21 cellular contexts compared by ENCODE assay signal in the genomic region with DNA sequence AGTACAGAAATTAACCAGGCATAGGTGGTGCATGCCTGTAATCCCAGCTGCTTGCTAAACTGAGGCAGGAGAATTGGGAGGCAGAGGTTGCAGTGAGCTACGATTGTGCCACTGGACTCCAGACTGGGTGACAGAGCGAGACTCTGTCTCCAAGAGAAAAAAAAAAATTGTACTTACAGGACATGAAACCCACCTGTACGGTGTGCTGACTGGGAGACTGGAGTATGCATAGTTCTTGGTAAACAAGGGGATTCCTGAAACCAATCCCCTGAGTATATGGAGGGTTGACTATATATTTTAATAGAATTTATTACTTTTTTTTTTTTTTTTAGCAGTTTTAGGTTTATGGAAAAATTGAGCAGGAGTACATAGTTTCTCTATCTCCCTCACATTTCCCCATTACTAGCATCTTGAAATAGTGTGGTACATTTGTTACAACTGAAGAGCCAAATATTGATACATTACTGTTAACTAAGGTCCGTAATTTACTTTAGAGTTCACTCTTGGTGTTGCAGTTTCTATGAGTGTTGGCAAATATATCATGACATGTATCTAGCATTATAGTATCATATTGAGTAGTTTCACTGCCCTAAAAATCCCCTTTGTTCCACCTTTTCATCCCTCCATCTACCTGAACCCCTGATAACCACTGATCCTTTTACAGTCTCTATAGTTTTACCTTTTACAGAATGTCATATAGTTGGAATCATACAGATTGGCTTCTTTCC. TPM values are rescaled to one million over a fixed set of nuclear protein-coding genes. Genes with fewer than 3 reads are reported as not detected.
DNase-seq lines count a peak whose midpoint lies in the region; ATAC-seq and TF ChIP-seq lines count a peak whose summit lies in the region.
"Had no signal": no experiment of that assay in that cellular context is flagged by ENCODE, and none has a peak within 500 bp of the region (broad histone marks: within the 10 kb centered on the region; RNA-seq: fewer than 3 reads in every experiment).

No MANE protein-coding gene starts in this region.

- no peaks in the 10 kb centered on the region for H3K9me3 Mint-ChIP-seq in activated CD4-positive, alpha-beta T cell treated with anti-CD3 and anti-CD28 coated beads for 36 hours (ENCODE audit: low read depth)
- H3K9me3 Mint-ChIP-seq in activated CD4-positive, alpha-beta T cell treated with anti-CD3 and anti-CD28 coated beads, Interleukin-2, amount 10 ng/mL, durations not matched to agents 24 days and 14 days, result no peaks in the 10 kb centered on the region
- no peaks in the 10 kb centered on the region for H3K9me3 Mint-ChIP-seq in CD4-positive, CD25-positive, alpha-beta regulatory T cell
- no peaks in the 10 kb centered on the region for H3K9me3 Mint-ChIP-seq in activated naive CD8-positive, alpha-beta T cell (ENCODE audit: low read depth)
- H3K9me3 Mint-ChIP-seq in osteocyte (ENCODE audit: unreplicated experiment), result no peaks in the 10 kb centered on the region
- H3K9me3 Mint-ChIP-seq: GM23338 had no signal

- H3K27me3 Mint-ChIP-seq in activated CD4-positive, alpha-beta T cell treated with anti-CD3 and anti-CD28 coated beads for 36 hours, result no peaks in the 10 kb centered on the region
- H3K27me3 Mint-ChIP-seq in activated CD4-positive, alpha-beta T cell treated with anti-CD3 and anti-CD28 coated beads, Interleukin-2, amount 10 ng/mL, durations not matched to agents 24 days and 14 days, result no peaks in the 10 kb centered on the region
- H3K27me3 Mint-ChIP-seq in CD4-positive, CD25-positive, alpha-beta regulatory T cell, result no peaks in the 10 kb centered on the region
- no peaks in the 10 kb centered on the region for H3K27me3 Mint-ChIP-seq in activated naive CD8-positive, alpha-beta T cell
- no peaks in the 10 kb centered on the region for H3K27me3 Mint-ChIP-seq in osteocyte (ENCODE audit: unreplicated experiment)

- intact Hi-C loops in activated CD4-positive, alpha-beta T cell treated with anti-CD3 and anti-CD28 coated beads for 36 hours (cut with DNase I, micrococcal nuclease), result loop anchor here in 1 of 2 experiments (2.0 kb wide), 1 partner anchor 18 kb away; no protein-coding TSS in a partner anchor
- intact Hi-C loops in activated CD4-positive, alpha-beta T cell treated with anti-CD3 and anti-CD28 coated beads, Interleukin-2, amount 10 ng/mL, durations not matched to agents 24 days and 14 days (cut with micrococcal nuclease), result loop anchor here (1.0 kb wide), 1 partner anchor 17 kb away; no protein-coding TSS in a partner anchor

- H3K4me3 Mint-ChIP-seq in activated CD4-positive, alpha-beta T cell treated with anti-CD3 and anti-CD28 coated beads for 36 hours, result no peak overlapping the region
- H3K4me3 Mint-ChIP-seq in activated CD4-positive, alpha-beta T cell treated with anti-CD3 and anti-CD28 coated beads, Interleukin-2, amount 10 ng/mL, durations not matched to agents 24 days and 14 days, result no peak overlapping the region
- H3K4me3 Mint-ChIP-seq in CD4-positive, CD25-positive, alpha-beta regulatory T cell, result peak overlapping the region in 1 of 4 donors; percentile 6
- peak overlapping the region; percentile 27 for H3K4me3 Mint-ChIP-seq in activated naive CD8-positive, alpha-beta T cell
- no peak overlapping the region for H3K4me3 Mint-ChIP-seq in osteocyte (ENCODE audit: unreplicated experiment)
- H3K4me3 Mint-ChIP-seq: GM23338 had no signal

- H3K9me3 ChIP-seq in CD4-positive, CD25-positive, alpha-beta regulatory T cell (ENCODE audit: control insufficient read depth in 2 of 2, low read length in 2 of 2), result no peaks in the 10 kb centered on the region
- H3K9me3 ChIP-seq: Caco-2, Peyer's patch had no signal

- peaks cover 69% of the 10 kb centered on the region for H3K4me1 Mint-ChIP-seq in activated CD4-positive, alpha-beta T cell treated with anti-CD3 and anti-CD28 coated beads for 36 hours
- peaks cover 32% of the 10 kb centered on the region for H3K4me1 Mint-ChIP-seq in activated CD4-positive, alpha-beta T cell treated with anti-CD3 and anti-CD28 coated beads, Interleukin-2, amount 10 ng/mL, durations not matched to agents 24 days and 14 days
- peaks cover 33 to 77% (median 45%) of the 10 kb centered on the region in 4 donors for H3K4me1 Mint-ChIP-seq in CD4-positive, CD25-positive, alpha-beta regulatory T cell
- peaks cover 67% of the 10 kb centered on the region for H3K4me1 Mint-ChIP-seq in activated naive CD8-positive, alpha-beta T cell (ENCODE audit: low read depth)
- peaks cover 24% of the 10 kb centered on the region for H3K4me1 Mint-ChIP-seq in osteocyte (ENCODE audit: unreplicated experiment)

- no peaks in the 10 kb centered on the region for H3K36me3 ChIP-seq in CD4-positive, CD25-positive, alpha-beta regulatory T cell (ENCODE audit: control insufficient read depth, insufficient read depth, low read length)
- H3K36me3 ChIP-seq: Peyer's patch had no signal

- no peak overlapping the region for H3K27ac ChIP-seq in CD4-positive, CD25-positive, alpha-beta regulatory T cell (ENCODE audit: insufficient read depth, low read length, poor library complexity, severe bottlenecking)
- H3K27ac ChIP-seq: C4-2B, HL-60, Peyer's patch had no signal

- DNase-seq in activated CD4-positive, alpha-beta T cell treated with anti-CD3 and anti-CD28 coated beads for 36 hours, result no peak
- no peak for DNase-seq in activated CD4-positive, alpha-beta T cell treated with anti-CD3 and anti-CD28 coated beads, Interleukin-2, amount 10 ng/mL, durations not matched to agents 24 days and 14 days
- DNase-seq in CD4-positive, CD25-positive, alpha-beta regulatory T cell, result no peak
- DNase-seq in osteocyte (ENCODE audit: extremely low spot score, unreplicated experiment), result no peak
- no peak for DNase-seq in A172 (ENCODE audit: low spot score)
- DNase-seq in NCI-H146 treated with DMSO at 0.1 percent for 48 hours (lab: John Stamatoyannopoulos, UW; ENCODE audit: unreplicated experiment), result no peak
- DNase-seq: 8988T, Caco-2, DMS53, KBM-7, NCI-H1092, NCI-H1694 treated with DMSO at 0.1 percent for 48 hours, NCI-H446 treated with DMSO at 0.1 percent for 48 hours, NCI-H748 treated with DMSO at 0.1 percent for 48 hours, Peyer's patch, Right ventricle myocardium superior had no signal

- POLR2A ChIA-PET in activated CD4-positive, alpha-beta T cell treated with anti-CD3 and anti-CD28 coated beads for 36 hours (lab: Charles Lee), result interaction anchor here (0.6 to 1.0 kb wide), 3 partner anchors 10 to 14 kb away, joined by 3 to 5 read pairs (median 4); no protein-coding TSS in a partner anchor

- CTCF ChIA-PET in activated CD4-positive, alpha-beta T cell treated with anti-CD3 and anti-CD28 coated beads for 36 hours (lab: Charles Lee), result interaction anchor here (0.9 to 1.4 kb wide), 4 partner anchors 11 to 183 kb away, joined by 3 to 4 read pairs (median 3); partner anchors contain the start of gene CNEP1R1

- no peak overlapping the region for H3K4me3 ChIP-seq in CD4-positive, CD25-positive, alpha-beta regulatory T cell (ENCODE audit: low read depth, low read length)
- H3K4me3 ChIP-seq: GM23338, Peyer's patch had no signal

- peaks cover 10% of the 10 kb centered on the region for H3K4me1 ChIP-seq in CD4-positive, CD25-positive, alpha-beta regulatory T cell (ENCODE audit: control insufficient read depth, insufficient read depth, low read length, poor library complexity, severe bottlenecking)
- H3K4me1 ChIP-seq: Caco-2 had no signal

- no peaks in the 10 kb centered on the region for H3K27me3 ChIP-seq in CD4-positive, CD25-positive, alpha-beta regulatory T cell (ENCODE audit: control insufficient read depth, insufficient read depth, low read length)
- H3K27me3 ChIP-seq: Peyer's patch had no signal

- ATAC-seq in activated CD4-positive, alpha-beta T cell treated with anti-CD3 and anti-CD28 coated beads for 36 hours, result peak; percentile 75
- no peak for ATAC-seq in CD4-positive, CD25-positive, alpha-beta regulatory T cell (ENCODE audit: low read depth in 2 of 2)
- no peak for ATAC-seq in HG02610 (IDR thresholded peaks at IDR 0.05; ENCODE audit: unreplicated experiment)
- ATAC-seq: GM23338 had no signal

- TF ChIP-seq CTCF in osteocyte (IDR thresholded peaks at IDR 0.05), result no peak

- peaks cover 10% of the 10 kb centered on the region for H3K36me3 Mint-ChIP-seq in activated CD4-positive, alpha-beta T cell treated with anti-CD3 and anti-CD28 coated beads for 36 hours (ENCODE audit: low read depth)
- H3K36me3 Mint-ChIP-seq in activated CD4-positive, alpha-beta T cell treated with anti-CD3 and anti-CD28 coated beads, Interleukin-2, amount 10 ng/mL, durations not matched to agents 24 days and 14 days (ENCODE audit: low read depth), result peaks cover 16% of the 10 kb centered on the region
- H3K36me3 Mint-ChIP-seq in CD4-positive, CD25-positive, alpha-beta regulatory T cell, result peaks cover 25% of the 10 kb centered on the region
- peaks cover 8% of the 10 kb centered on the region for H3K36me3 Mint-ChIP-seq in activated naive CD8-positive, alpha-beta T cell
- H3K36me3 Mint-ChIP-seq in osteocyte (ENCODE audit: unreplicated experiment), result peaks cover 4% of the 10 kb centered on the region

- H3K27ac Mint-ChIP-seq in activated CD4-positive, alpha-beta T cell treated with anti-CD3 and anti-CD28 coated beads for 36 hours, result peak overlapping the region; percentile 44
- H3K27ac Mint-ChIP-seq in activated CD4-positive, alpha-beta T cell treated with anti-CD3 and anti-CD28 coated beads, Interleukin-2, amount 10 ng/mL, durations not matched to agents 24 days and 14 days, result no peak overlapping the region
- H3K27ac Mint-ChIP-seq in CD4-positive, CD25-positive, alpha-beta regulatory T cell, result peak overlapping the region in 2 of 3 donors; percentile 15 to 72
- peak overlapping the region; percentile 41 for H3K27ac Mint-ChIP-seq in activated naive CD8-positive, alpha-beta T cell
- H3K27ac Mint-ChIP-seq in osteocyte (ENCODE audit: unreplicated experiment), result peak overlapping the region; percentile 31
- H3K27ac Mint-ChIP-seq: GM23338 had no signal

RNA-seq across cellular contexts. Expression of gene TENT4B, which starts 19.3 kb away (rescaled TPM):
- 10 to 100 TPM; 19.3 to 22.4 TPM for total RNA-seq in activated CD4-positive, alpha-beta T cell treated with anti-CD3 and anti-CD28 coated beads for 36 hours
- total RNA-seq in activated CD4-positive, alpha-beta T cell treated with anti-CD3 and anti-CD28 coated beads, Interleukin-2, amount 10 ng/mL, durations not matched to agents 24 days and 14 days, result 16.6 and 18.5 TPM in 2 replicates
- 19.7 TPM for total RNA-seq in CD4-positive, CD25-positive, alpha-beta regulatory T cell
- polyA plus RNA-seq in CD4-positive, CD25-positive, alpha-beta regulatory T cell, result 1 to 10 TPM; 3.5 to 4.2 (median 3.5) TPM
- total RNA-seq in osteocyte, result 9.6 and 11.1 TPM in 2 replicates
- total RNA-seq in A172 (2014; rRNA removed; shearing (Covaris generic)), result 7.4 and 11.2 TPM in 2 replicates
